In genomic region chr3:110485389-110485788, GRCh38 we compare ENCODE assay signal across 19 cellular contexts.
A peak's percentile ranks its signal among the peaks of the same experiment; 100 is the strongest.
DNase-seq lines count a peak whose midpoint lies in the region; ATAC-seq and TF ChIP-seq lines count a peak whose summit lies in the region.
"Had no signal": no experiment of that assay in that cellular context is flagged by ENCODE, and none has a peak within 500 bp of the region (broad histone marks: within the 10 kb centered on the region; RNA-seq: fewer than 3 reads in every experiment).

No MANE protein-coding gene starts in this region.

- H3K9me3 ChIP-seq in PC-3 (ENCODE audit: low read length) (peaks cover 12% of the 10 kb centered on the region; the same call in 1 of the 2 replicates), osteoblast (ENCODE audit: low read depth, low read length) (peaks cover 3% of the 10 kb centered on the region)

- H3K4me3 Mint-ChIP-seq in activated T-cell treated with anti-CD3 and anti-CD28 coated beads, Interleukin-2, amount 50 U/mL, for 24 hours: no peak overlapping the region
- H3K4me3 Mint-ChIP-seq: B cell; CD4-positive, alpha-beta T cell; CD8-positive, alpha-beta T cell had no signal

- CTCF ChIA-PET in PC-3 (lab: Charles Lee) (no interaction called here), RWPE1 (lab: Yijun Ruan, JAX) (no interaction called here)

- BruUV-seq in PC-3 (replicated peaks; lab: Mats Ljungman, UMichigan): no TSS peak

- peaks cover 37% of the 10 kb centered on the region for H3K9me3 Mint-ChIP-seq in activated T-cell treated with anti-CD3 and anti-CD28 coated beads, Interleukin-2, amount 50 U/mL, for 24 hours

- H3K36me3 ChIP-seq in PC-3 (ENCODE audit: low read depth, low read length) (no peaks in the 10 kb centered on the region), osteoblast (ENCODE audit: insufficient read depth, low read length) (no peaks in the 10 kb centered on the region)
- H3K36me3 ChIP-seq: BLaER1 treated with 17β-estradiol and CSF1 and Interleukin-3, amounts not matched to agents 10 nM and 100 nM had no signal

- peak; percentile 81 for ATAC-seq in PC-3
- ATAC-seq: A549; CD8-positive, alpha-beta T cell had no signal

- H3K27me3 ChIP-seq in PC-3 (ENCODE audit: low read length) (no peaks in the 10 kb centered on the region), osteoblast (ENCODE audit: insufficient read depth, low read length) (no peaks in the 10 kb centered on the region)
- H3K27me3 ChIP-seq: BLaER1 treated with 17β-estradiol and CSF1 and Interleukin-3, amounts not matched to agents 10 nM and 100 nM had no signal

- H3K79me2 ChIP-seq in PC-3 (ENCODE audit: low read length) (no peaks in the 10 kb centered on the region), osteoblast (ENCODE audit: insufficient read depth, low read length) (no peaks in the 10 kb centered on the region)

- H3K4me1 ChIP-seq in PC-3 (ENCODE audit: insufficient read depth, low read length) (0 out of 2 replicates have a peak, but pooled peaks cover 1% of the 10 kb centered on the region), osteoblast (ENCODE audit: insufficient read depth, low read length) (no peaks in the 10 kb centered on the region)
- H3K4me1 ChIP-seq: A549; BLaER1 treated with 17β-estradiol and CSF1 and Interleukin-3, amounts not matched to agents 10 nM and 100 nM; Caco-2 had no signal

- H2AFZ ChIP-seq in PC-3 (ENCODE audit: low read length): no peak overlapping the region
- H2AFZ ChIP-seq in osteoblast (ENCODE audit: low read length): no peak overlapping the region

- H3K27me3 Mint-ChIP-seq in activated T-cell treated with anti-CD3 and anti-CD28 coated beads, Interleukin-2, amount 50 U/mL, for 24 hours: peaks cover 5% of the 10 kb centered on the region
- H3K27me3 Mint-ChIP-seq: B cell had no signal

- POLR2A ChIA-PET in PC-3 (lab: Charles Lee; ENCODE audit: unreplicated experiment): no interaction called here
- POLR2A ChIA-PET in RWPE1 (lab: Yijun Ruan, JAX; ENCODE audit: low non-redundant PET): no interaction called here

- no peaks in the 10 kb centered on the region for H3K36me3 Mint-ChIP-seq in activated T-cell treated with anti-CD3 and anti-CD28 coated beads, Interleukin-2, amount 50 U/mL, for 24 hours (ENCODE audit: low read depth)
- H3K36me3 Mint-ChIP-seq: CD8-positive, alpha-beta T cell had no signal

- no peaks in the 10 kb centered on the region for H3F3A ChIP-seq in PC-3 (ENCODE audit: low read length, unreplicated experiment)

- peak overlapping the region; percentile 42 for H3K27ac ChIP-seq in PC-3 (ENCODE audit: low read length)
- no peak overlapping the region for H3K27ac ChIP-seq in osteoblast (ENCODE audit: low read depth, low read length)
- no peak overlapping the region for H3K27ac ChIP-seq in RWPE1
- H3K27ac ChIP-seq: 22Rv1; A549; BLaER1 treated with 17β-estradiol and CSF1 and Interleukin-3, amounts not matched to agents 10 nM and 100 nM; C4-2B had no signal

- DNase-seq in HCEC 1CT (peak; percentile 1), PC-3 (peak; percentile 46), osteoblast (ENCODE audit: insufficient read length, low spot score, missing footprints) (peak; percentile 21), superior temporal gyrus (ENCODE audit: extremely low spot score) (peak; percentile 11), RWPE1 (ENCODE audit: low spot score) (no peak), NCI-H748 (lab: John Stamatoyannopoulos, UW; ENCODE audit: unreplicated experiment) (no peak)
- DNase-seq in activated T-cell treated with anti-CD3 and anti-CD28 coated beads, Interleukin-2, amount 50 U/mL, for 24 hours: no peak
- DNase-seq: AML-193; Caco-2; Calu3; CD4-positive, alpha-beta T cell; CD8-positive, alpha-beta T cell; DMS79 treated with DMSO at 0.1 percent for 48 hours; GF-D8 had no signal

- intact Hi-C loops in PC-3 (cut with micrococcal nuclease): no loop called here

- H3K9ac ChIP-seq in PC-3 (ENCODE audit: low read length): no peak overlapping the region
- H3K9ac ChIP-seq: BLaER1 treated with 17β-estradiol and CSF1 and Interleukin-3, amounts not matched to agents 10 nM and 100 nM had no signal

- no peak overlapping the region for H3K4me3 ChIP-seq in PC-3 (ENCODE audit: low read length)
- H3K4me3 ChIP-seq in osteoblast (ENCODE audit: insufficient read depth, low read length): no peak overlapping the region
- H3K4me3 ChIP-seq: A549; BLaER1 treated with 17β-estradiol and CSF1 and Interleukin-3, amounts not matched to agents 10 nM and 100 nM had no signal

- H4K20me1 ChIP-seq in PC-3 (ENCODE audit: low read length) (no peaks in the 10 kb centered on the region), osteoblast (ENCODE audit: insufficient read depth, low read length) (no peaks in the 10 kb centered on the region)
- H4K20me1 ChIP-seq: BLaER1 treated with 17β-estradiol and CSF1 and Interleukin-3, amounts not matched to agents 10 nM and 100 nM had no signal

- H3K4me1 Mint-ChIP-seq in activated T-cell treated with anti-CD3 and anti-CD28 coated beads, Interleukin-2, amount 50 U/mL, for 24 hours (ENCODE audit: low read depth): no peaks in the 10 kb centered on the region
- H3K4me1 Mint-ChIP-seq: B cell had no signal

- TF ChIP-seq CTCF in PC-3 (conservative IDR thresholded peaks at IDR 0.05; ENCODE audit: low read depth, low read length) (no peak), osteoblast (IDR thresholded peaks at IDR 0.05; ENCODE audit: extremely low read depth, low read depth, low read length) (no peak), RWPE1 (conservative IDR thresholded peaks at IDR 0.05; ENCODE audit: low read depth) (no peak)

- no peak overlapping the region for H3K27ac Mint-ChIP-seq in activated T-cell treated with anti-CD3 and anti-CD28 coated beads, Interleukin-2, amount 50 U/mL, for 24 hours
- H3K27ac Mint-ChIP-seq: B cell; CD4-positive, alpha-beta T cell; CD8-positive, alpha-beta T cell had no signal

- H3K9me2 ChIP-seq in PC-3 (replicated peaks; ENCODE audit: low read length): no peaks in the 10 kb centered on the region

- H3K4me2 ChIP-seq in PC-3 (ENCODE audit: low read length): no peak overlapping the region
- no peak overlapping the region for H3K4me2 ChIP-seq in osteoblast (ENCODE audit: insufficient read depth, low read length)
- H3K4me2 ChIP-seq: A549; BLaER1 treated with 17β-estradiol and CSF1 and Interleukin-3, amounts not matched to agents 10 nM and 100 nM had no signal

Comparison
In these comparisons a context has a peak if more than half of its experiments do, and no peak if none do; other contexts are left out.
1. DNase-seq: peak in HCEC 1CT (single experiment), PC-3 (single experiment), osteoblast (single experiment) and superior temporal gyrus (single experiment); none in RWPE1 (single experiment), NCI-H748 (single experiment) and activated T-cell treated with anti-CD3 and anti-CD28 coated beads, Interleukin-2, amount 50 U/mL, for 24 hours (single experiment).